1 cellular context compared by ENCODE assay signal in genomic region chr3:141243295-141243707, GRCh38.
TF ChIP-seq lines count a peak whose summit lies in the region.

No MANE protein-coding gene starts in this region.

TF ChIP-seq in K562, 482 proteins besides CTCF, POLR2A, EP300 and RAD21 (continued from another document):
- TF ChIP-seq CTBP1 (IDR thresholded peaks at IDR 0.05; ENCODE audit: borderline replicate concordance) = peak; percentile 45; the same call in 1 of the 2 replicates
- TF ChIP-seq TFAP4 (CRISPR knock-in tag; IDR thresholded peaks at IDR 0.05; ENCODE audit: borderline replicate concordance) = no peak
- TF ChIP-seq FOSL1 (tag; conservative IDR thresholded peaks at IDR 0.05) = peak; percentile 86
- no peak for TF ChIP-seq ZNF239 (CRISPR knock-in tag; IDR thresholded peaks at IDR 0.05)
- no peak for TF ChIP-seq PBX2 (CRISPR knock-in tag; IDR thresholded peaks at IDR 0.05; ENCODE audit: low read depth)
- peak; percentile 59 for TF ChIP-seq PBX2 (tag; conservative IDR thresholded peaks at IDR 0.05; ENCODE audit: low read depth)
- TF ChIP-seq MEIS2 (IDR thresholded peaks at IDR 0.05; ENCODE audit: partially characterized antibody) = peak; percentile 64
- no peak for TF ChIP-seq NFRKB (IDR thresholded peaks at IDR 0.05; ENCODE audit: low read depth)
- TF ChIP-seq JUNB (CRISPR knock-in tag; conservative IDR thresholded peaks at IDR 0.05) = 0 out of 2 replicates have a peak, but pooled peaks have one; percentile 9
- peak; percentile 85 for TF ChIP-seq ATF3 (IDR thresholded peaks at IDR 0.05)
- no peak for TF ChIP-seq ATF3 (CRISPR knock-in tag; conservative IDR thresholded peaks at IDR 0.05)
- TF ChIP-seq ETV1 (tag; conservative IDR thresholded peaks at IDR 0.05; ENCODE audit: low read depth) = no peak
- no peak for TF ChIP-seq HSF4 (CRISPR knock-in tag; IDR thresholded peaks at IDR 0.05; ENCODE audit: borderline replicate concordance)
- peak; percentile 88 for TF ChIP-seq JUND (IDR thresholded peaks at IDR 0.05; ENCODE audit: borderline replicate concordance, low read depth, low read length)
- peak; percentile 80; the same call in 1 of the 3 replicates for TF ChIP-seq JUND (tag; IDR thresholded peaks at IDR 0.05; ENCODE audit: borderline replicate concordance, low read depth, low read length)
- TF ChIP-seq DPF2 (IDR thresholded peaks at IDR 0.05) = no peak
- TF ChIP-seq RB1 (IDR thresholded peaks at IDR 0.05; ENCODE audit: low read depth) = no peak
TF ChIP-seq in K562: peak in this region for 10.
